ENCODE assay signal across 25 cellular contexts in genomic region chr6:169495601-169496000, GRCh38.
DNase-seq lines count a peak whose midpoint lies in the region; TF ChIP-seq lines count a peak whose summit lies in the region.
"Had no signal": no experiment of that assay in that cellular context is flagged by ENCODE, and none has a peak within 500 bp of the region (broad histone marks: within the 10 kb centered on the region; RNA-seq: fewer than 3 reads in every experiment).

No MANE protein-coding gene starts in this region.

- no peaks in the 10 kb centered on the region for H3K9me3 Mint-ChIP-seq in activated CD4-positive, alpha-beta memory T cell treated with anti-CD3 and anti-CD28 coated beads, Interleukin-2, amount 10 ng/mL, durations not matched to agents 7 days and 5 days
- H3K9me3 Mint-ChIP-seq: CD4-positive, alpha-beta memory T cell; stimulated activated effector memory CD8-positive, alpha-beta T cell treated with anti-CD3 and anti-CD28 coated beads, Interleukin-12 subunit alpha, Interleukin-12 subunit beta, amount 100 ng/mL, for 72 hours had no signal

- dilution Hi-C loops in mammary epithelial cell (cut with HindIII; ENCODE audit: low sequenced_read_pairs): no loop called here

- DNase-seq in ELR (ENCODE audit: low read depth): peak; percentile 7
- DNase-seq in RPMI7951 (ENCODE audit: low read depth): peak; percentile 9
- peak; percentile 72 for DNase-seq in fibroblast of mammary gland (ENCODE audit: low read depth)
- peak; percentile 59 for DNase-seq in stromal cell of bone marrow (ENCODE audit: low read depth)
- no peak for DNase-seq in posterior cingulate gyrus
- no peak for DNase-seq in activated CD4-positive, alpha-beta memory T cell treated with anti-CD3 and anti-CD28 coated beads, Interleukin-2, amount 10 ng/mL, durations not matched to agents 7 days and 5 days
- no peak for DNase-seq in mammary epithelial cell
- DNase-seq: activated CD4-positive, alpha-beta T cell treated with anti-CD3 and anti-CD28 coated beads for 4 hours; activated naive CD4-positive, alpha-beta T cell treated with Interleukin-2 at 50 U/mL for 16 hours; activated T-cell treated with anti-CD3 and anti-CD28 coated beads, Interleukin-2, amount 50 U/mL, for 48 hours; amygdala; CD4-positive, alpha-beta memory T cell; central memory CD4-positive, alpha-beta T cell; DMS 273 treated with DMSO at 0.1 percent for 48 hours; dorsolateral prefrontal cortex; foreskin melanocyte; GOT3; naive thymus-derived CD8-positive, alpha-beta T cell; NCI-H187; NCI-H69; uterus had no signal

- no TSS peak for BruUV-seq in mammary epithelial cell (replicated peaks; lab: Mats Ljungman, UMichigan)

- no peaks in the 10 kb centered on the region for H3K79me2 ChIP-seq in mammary epithelial cell (ENCODE audit: insufficient read depth, low read length)
- H3K79me2 ChIP-seq: hepatocyte had no signal

- H3K4me2 ChIP-seq in mammary epithelial cell (ENCODE audit: insufficient read depth, low read depth, low read length): no peak overlapping the region
- H3K4me2 ChIP-seq: hepatocyte had no signal

- CTCF ChIA-PET in activated CD4-positive, alpha-beta memory T cell treated with anti-CD3 and anti-CD28 coated beads, Interleukin-2, amount 10 ng/mL, durations not matched to agents 7 days and 5 days (lab: Charles Lee): no interaction called here
- CTCF ChIA-PET in mammary epithelial cell (lab: Charles Lee; ENCODE audit: low non-redundant PET): no interaction called here

- intact Hi-C loops in posterior cingulate gyrus (cut with DNase I): no loop called here
- intact Hi-C loops in mammary epithelial cell (cut with micrococcal nuclease): no loop called here

- H3K4me1 ChIP-seq in mammary epithelial cell (ENCODE audit: insufficient read depth, low read length): no peaks in the 10 kb centered on the region
- H3K4me1 ChIP-seq: uterus had no signal

- no peak overlapping the region for H3K4me3 ChIP-seq in fibroblast of mammary gland (ENCODE audit: control insufficient read depth, low read depth, low read length)
- H3K4me3 ChIP-seq in mammary epithelial cell (replicated peaks in 1 of 3; ENCODE audit: insufficient read depth in 1 of 3, low read depth in 2 of 3, low read length in 3 of 3): no peak overlapping the region
- H3K4me3 ChIP-seq: dorsolateral prefrontal cortex, hepatocyte, suprapubic skin, uterus had no signal

- no peaks in the 10 kb centered on the region for H3K27me3 ChIP-seq in mammary epithelial cell (ENCODE audit: insufficient read depth, low read length)
- H3K27me3 ChIP-seq: dorsolateral prefrontal cortex, hepatocyte, suprapubic skin, uterus had no signal

- H2AFZ ChIP-seq in mammary epithelial cell (ENCODE audit: low read depth, low read length): no peak overlapping the region
- H2AFZ ChIP-seq: hepatocyte had no signal

- POLR2A ChIA-PET in activated CD4-positive, alpha-beta memory T cell treated with anti-CD3 and anti-CD28 coated beads, Interleukin-2, amount 10 ng/mL, durations not matched to agents 7 days and 5 days (lab: Charles Lee): no interaction called here

- H4K20me1 ChIP-seq in mammary epithelial cell (ENCODE audit: insufficient read depth, low read length): no peaks in the 10 kb centered on the region

- no peaks in the 10 kb centered on the region for H3K36me3 Mint-ChIP-seq in activated CD4-positive, alpha-beta memory T cell treated with anti-CD3 and anti-CD28 coated beads, Interleukin-2, amount 10 ng/mL, durations not matched to agents 7 days and 5 days (ENCODE audit: low read depth)
- H3K36me3 Mint-ChIP-seq: CD4-positive, alpha-beta memory T cell; stimulated activated effector memory CD8-positive, alpha-beta T cell treated with anti-CD3 and anti-CD28 coated beads, Interleukin-12 subunit alpha, Interleukin-12 subunit beta, amount 100 ng/mL, for 72 hours had no signal

- no peaks in the 10 kb centered on the region for H3K9me3 ChIP-seq in mammary epithelial cell (replicated peaks; ENCODE audit: insufficient read depth, low read length)
- H3K9me3 ChIP-seq: uterus had no signal

- no peak overlapping the region for H3K4me3 Mint-ChIP-seq in activated CD4-positive, alpha-beta memory T cell treated with anti-CD3 and anti-CD28 coated beads, Interleukin-2, amount 10 ng/mL, durations not matched to agents 7 days and 5 days
- H3K4me3 Mint-ChIP-seq: CD4-positive, alpha-beta memory T cell; mesothelial cell of epicardium; naive thymus-derived CD8-positive, alpha-beta T cell; stimulated activated effector memory CD8-positive, alpha-beta T cell treated with anti-CD3 and anti-CD28 coated beads, Interleukin-12 subunit alpha, Interleukin-12 subunit beta, amount 100 ng/mL, for 72 hours had no signal

- H3K4me1 Mint-ChIP-seq in activated CD4-positive, alpha-beta memory T cell treated with anti-CD3 and anti-CD28 coated beads, Interleukin-2, amount 10 ng/mL, durations not matched to agents 7 days and 5 days: no peaks in the 10 kb centered on the region
- H3K4me1 Mint-ChIP-seq: CD4-positive, alpha-beta memory T cell; naive thymus-derived CD8-positive, alpha-beta T cell; stimulated activated effector memory CD8-positive, alpha-beta T cell treated with anti-CD3 and anti-CD28 coated beads, Interleukin-12 subunit alpha, Interleukin-12 subunit beta, amount 100 ng/mL, for 72 hours had no signal

- TF ChIP-seq CTCF in fibroblast of mammary gland (conservative IDR thresholded peaks at IDR 0.05; ENCODE audit: control insufficient read depth, insufficient read depth, low read depth, low read length) (no peak), mammary epithelial cell (conservative IDR thresholded peaks at IDR 0.05 in 1 of 2, IDR thresholded peaks at IDR 0.05 in 1 of 2; ENCODE audit: extremely low read depth in 1 of 2, insufficient read depth in 1 of 2, low read depth in 1 of 2, low read length in 2 of 2) (no peak)

- H3K9ac ChIP-seq in mammary epithelial cell (ENCODE audit: insufficient read depth, low read length): no peak overlapping the region

- no peak overlapping the region for H3K27ac ChIP-seq in mammary epithelial cell (ENCODE audit: insufficient read depth, low read depth, low read length)
- H3K27ac ChIP-seq: dorsolateral prefrontal cortex, hepatocyte, suprapubic skin, uterus had no signal

- H3K27me3 Mint-ChIP-seq in activated CD4-positive, alpha-beta memory T cell treated with anti-CD3 and anti-CD28 coated beads, Interleukin-2, amount 10 ng/mL, durations not matched to agents 7 days and 5 days: peaks cover 2% of the 10 kb centered on the region
- H3K27me3 Mint-ChIP-seq: naive thymus-derived CD8-positive, alpha-beta T cell had no signal

- no peak overlapping the region for H3K27ac Mint-ChIP-seq in activated CD4-positive, alpha-beta memory T cell treated with anti-CD3 and anti-CD28 coated beads, Interleukin-2, amount 10 ng/mL, durations not matched to agents 7 days and 5 days
- H3K27ac Mint-ChIP-seq: CD4-positive, alpha-beta memory T cell; mesothelial cell of epicardium; naive thymus-derived CD8-positive, alpha-beta T cell; stimulated activated effector memory CD8-positive, alpha-beta T cell treated with anti-CD3 and anti-CD28 coated beads, Interleukin-12 subunit alpha, Interleukin-12 subunit beta, amount 100 ng/mL, for 72 hours had no signal

- no peaks in the 10 kb centered on the region for H3K36me3 ChIP-seq in mammary epithelial cell (ENCODE audit: insufficient read depth, low read length)
- H3K36me3 ChIP-seq: suprapubic skin, uterus had no signal

- in situ Hi-C loops in mammary epithelial cell (cut with MboI; ENCODE audit: low sequenced_read_pairs in 2 of 2): no loop called here

Comparison
In these comparisons a context has a peak if more than half of its experiments do, and no peak if none do; other contexts are left out.
1. DNase-seq: peak in ELR (single experiment), RPMI7951 (single experiment), fibroblast of mammary gland (single experiment) and stromal cell of bone marrow (single experiment); none in posterior cingulate gyrus (0 of 10), activated CD4-positive, alpha-beta memory T cell treated with anti-CD3 and anti-CD28 coated beads, Interleukin-2, amount 10 ng/mL, durations not matched to agents 7 days and 5 days (single experiment) and mammary epithelial cell (single experiment).